In genomic region chr17:31262923-31263322, GRCh38 we compare ENCODE assay signal across 9 cellular contexts. TPM values are rescaled to one million over a fixed set of nuclear protein-coding genes. Genes with fewer than 3 reads are reported as not detected.
"Had no signal": no experiment of that assay in that cellular context is flagged by ENCODE, and none has a peak within 500 bp of the region (broad histone marks: within the 10 kb centered on the region; RNA-seq: fewer than 3 reads in every experiment).

No MANE protein-coding gene starts in this region.

RNA-seq across cellular contexts. Expression of gene OMG, which starts 34.1 kb away (rescaled TPM):
- total RNA-seq: PC-3, PC-9, Peyer's patch, Right ventricle myocardium inferior, Right ventricle myocardium superior, RPMI7951, SJCRH30, SJSA1 had no signal

RNA-seq across cellular contexts. Expression of gene EVI2B, which starts 50.9 kb away (rescaled TPM):
- total RNA-seq: PC-9, SJCRH30, SK-MEL-5 had no signal

RNA-seq across cellular contexts. Expression of gene EVI2A, which starts 58.5 kb away (rescaled TPM):
- total RNA-seq: PC-3, PC-9 had no signal
